In genomic region chr2:226427538-226428307, GRCh38 we compare ENCODE assay signal across 11 cellular contexts.
DNase-seq lines count a peak whose midpoint lies in the region; FAIRE-seq and TF ChIP-seq lines count a peak whose summit lies in the region.
"Had no signal": no experiment of that assay in that cellular context is flagged by ENCODE, and none has a peak within 500 bp of the region (broad histone marks: within the 10 kb centered on the region; RNA-seq: fewer than 3 reads in every experiment).

No MANE protein-coding gene starts in this region.

- H3K4me3 ChIP-seq in endothelial cell of umbilical vein (replicated peaks in 1 of 3; ENCODE audit: insufficient read depth in 1 of 3, low read depth in 1 of 3, low read length in 3 of 3): no peak overlapping the region
- peak overlapping the region; percentile 14 for H3K4me3 ChIP-seq in osteoblast (ENCODE audit: insufficient read depth, low read length)
- no peak overlapping the region for H3K4me3 ChIP-seq in esophagus squamous epithelium
- H3K4me3 ChIP-seq: thoracic aorta had no signal

- FAIRE-seq in endothelial cell of umbilical vein (lab: Jason Lieb, UNC): no peak

- no TSS peak for BruUV-seq in endothelial cell of umbilical vein (replicated peaks; lab: Mats Ljungman, UMichigan)

- no peak for TF ChIP-seq CTCF in endothelial cell of umbilical vein (IDR thresholded peaks at IDR 0.05; ENCODE audit: extremely low read depth in 1 of 2, insufficient read depth in 1 of 2, low read depth in 1 of 2, low read length in 2 of 2)
- TF ChIP-seq CTCF in osteoblast (IDR thresholded peaks at IDR 0.05; ENCODE audit: extremely low read depth, low read depth, low read length): no peak
- no peak for TF ChIP-seq CTCF in esophagus squamous epithelium (IDR thresholded peaks at IDR 0.05)

- POLR2A ChIA-PET in endothelial cell of umbilical vein (lab: Charles Lee): no interaction called here

- no peaks in the 10 kb centered on the region for H3K79me2 ChIP-seq in endothelial cell of umbilical vein (ENCODE audit: control insufficient read depth, insufficient read depth, low read length)
- H3K79me2 ChIP-seq in osteoblast (ENCODE audit: insufficient read depth, low read length): no peaks in the 10 kb centered on the region

- H3K9me3 ChIP-seq in endothelial cell of umbilical vein (replicated peaks; ENCODE audit: control insufficient read depth, insufficient read depth, low read length) (no peaks in the 10 kb centered on the region), osteoblast (ENCODE audit: low read depth, low read length) (no peaks in the 10 kb centered on the region), esophagus squamous epithelium (no peaks in the 10 kb centered on the region)
- H3K9me3 ChIP-seq: thoracic aorta had no signal

- H3K27ac ChIP-seq in endothelial cell of umbilical vein (ENCODE audit: insufficient read depth, low read depth, low read length) (no peak overlapping the region), osteoblast (ENCODE audit: low read depth, low read length) (peak overlapping the region; percentile 94), esophagus squamous epithelium (no peak overlapping the region)
- H3K27ac ChIP-seq: thoracic aorta had no signal

- intact Hi-C loops in endothelial cell of umbilical vein (cut with micrococcal nuclease) (no loop called here), esophagus squamous epithelium (cut with DNase I) (no loop called here)

- dilution Hi-C loops in endothelial cell of umbilical vein (cut with MboI; ENCODE audit: extremely low pct_ligation_motif_present, low sequenced_read_pairs): no loop called here

- H2AFZ ChIP-seq in endothelial cell of umbilical vein (ENCODE audit: low read depth, low read length) (no peak overlapping the region), osteoblast (ENCODE audit: low read length) (no peak overlapping the region)

- no peaks in the 10 kb centered on the region for H3K27me3 ChIP-seq in endothelial cell of umbilical vein (ENCODE audit: control insufficient read depth in 2 of 2, insufficient read depth in 2 of 2, low read length in 2 of 2)
- no peaks in the 10 kb centered on the region for H3K27me3 ChIP-seq in osteoblast (ENCODE audit: insufficient read depth, low read length)
- H3K27me3 ChIP-seq in esophagus squamous epithelium: no peaks in the 10 kb centered on the region

- H3K4me2 ChIP-seq in endothelial cell of umbilical vein (ENCODE audit: insufficient read depth, low read length) (no peak overlapping the region), osteoblast (ENCODE audit: insufficient read depth, low read length) (peak overlapping the region; percentile 59)

- H3K9ac ChIP-seq in endothelial cell of umbilical vein (replicated peaks; ENCODE audit: extremely low read depth, insufficient read depth, low read length): no peak overlapping the region

- DNase-seq in EH (ENCODE audit: low read depth) (peak; percentile 96), OCI-M1 (lab: John Stamatoyannopoulos, UW) (peak; percentile 8), endothelial cell of umbilical vein (ENCODE audit: low read depth, low spot score) (no peak), osteoblast (ENCODE audit: insufficient read length, low spot score, missing footprints) (no peak), ureter (ENCODE audit: low spot score) (no peak), NCI-H1436 treated with DMSO at 0.1 percent for 48 hours (lab: John Stamatoyannopoulos, UW) (no peak), esophagus squamous epithelium (lab: John Stamatoyannopoulos, UW) (no peak), activated gamma-delta T cell treated with Interleukin-2 at 50 U/mL for 16 hours (no peak)
- DNase-seq: activated CD4-positive, alpha-beta T cell treated with anti-CD3 and anti-CD28 coated beads for 1 hour; DMS153 had no signal

- CTCF ChIA-PET in endothelial cell of umbilical vein (lab: Charles Lee): no interaction called here

- H3K36me3 ChIP-seq in endothelial cell of umbilical vein (ENCODE audit: control insufficient read depth in 2 of 2, extremely low read depth in 1 of 2, insufficient read depth in 2 of 2, low read length in 2 of 2) (no peaks in the 10 kb centered on the region), osteoblast (ENCODE audit: insufficient read depth, low read length) (no peaks in the 10 kb centered on the region), esophagus squamous epithelium (no peaks in the 10 kb centered on the region)
- H3K36me3 ChIP-seq: thoracic aorta had no signal

- H3K9me1 ChIP-seq in endothelial cell of umbilical vein (replicated peaks; ENCODE audit: control insufficient read depth, extremely low read depth, insufficient read depth, low read length): no peaks in the 10 kb centered on the region

- H4K20me1 ChIP-seq in endothelial cell of umbilical vein (replicated peaks; ENCODE audit: control insufficient read depth, extremely low read depth, insufficient read depth, low read length): no peaks in the 10 kb centered on the region
- H4K20me1 ChIP-seq in osteoblast (ENCODE audit: insufficient read depth, low read length): no peaks in the 10 kb centered on the region

- 55 to 62% methylated on average over 3 to 7 of the region's 7 CpGs for WGBS in esophagus squamous epithelium, 2 donors

- H3K4me1 ChIP-seq in endothelial cell of umbilical vein (ENCODE audit: control insufficient read depth, extremely low read depth, insufficient read depth, low read length) (no peaks in the 10 kb centered on the region), osteoblast (ENCODE audit: insufficient read depth, low read length) (peaks cover 81% of the 10 kb centered on the region), esophagus squamous epithelium (peaks cover 0 to 12% (median 6%) of the 10 kb centered on the region in 3 donors)

- TF ChIP-seq POLR2A in endothelial cell of umbilical vein (IDR thresholded peaks at IDR 0.05; ENCODE audit: low read depth, low read length) (no peak), esophagus squamous epithelium (IDR thresholded peaks at IDR 0.05) (no peak)

TF ChIP-seq in endothelial cell of umbilical vein, 7 proteins besides CTCF, POLR2A, EP300 and RAD21:
- TF ChIP-seq JUN (IDR thresholded peaks at IDR 0.05; ENCODE audit: borderline replicate concordance, insufficient read depth, insufficient read length, low read depth) (no peak), POLR2AphosphoS5 (IDR thresholded peaks at IDR 0.05; ENCODE audit: insufficient read depth, low read depth, low read length) (no peak), MYC (IDR thresholded peaks at IDR 0.05; ENCODE audit: low read depth, low read length) (no peak), MAX (IDR thresholded peaks at IDR 0.05; ENCODE audit: insufficient read depth, insufficient read length) (no peak), FOS (IDR thresholded peaks at IDR 0.05; ENCODE audit: borderline replicate concordance, insufficient read depth, low read length) (peak; percentile 26), EZH2 (IDR thresholded peaks at IDR 0.05; ENCODE audit: borderline replicate concordance, low read depth, low read length, severe bottlenecking) (no peak), GATA2 (IDR thresholded peaks at IDR 0.05; ENCODE audit: insufficient read depth, insufficient read length, low read depth, low read length) (no peak)

Comparison
In these comparisons a context has a peak if more than half of its experiments do, and no peak if none do; other contexts are left out.
1. DNase-seq: peak in EH (single experiment) and OCI-M1 (single experiment); none in endothelial cell of umbilical vein (single experiment), osteoblast (single experiment), ureter (single experiment), NCI-H1436 treated with DMSO at 0.1 percent for 48 hours (single experiment), esophagus squamous epithelium (single experiment) and activated gamma-delta T cell treated with Interleukin-2 at 50 U/mL for 16 hours (single experiment).